20 cellular contexts compared by ENCODE assay signal in the genomic region with DNA sequence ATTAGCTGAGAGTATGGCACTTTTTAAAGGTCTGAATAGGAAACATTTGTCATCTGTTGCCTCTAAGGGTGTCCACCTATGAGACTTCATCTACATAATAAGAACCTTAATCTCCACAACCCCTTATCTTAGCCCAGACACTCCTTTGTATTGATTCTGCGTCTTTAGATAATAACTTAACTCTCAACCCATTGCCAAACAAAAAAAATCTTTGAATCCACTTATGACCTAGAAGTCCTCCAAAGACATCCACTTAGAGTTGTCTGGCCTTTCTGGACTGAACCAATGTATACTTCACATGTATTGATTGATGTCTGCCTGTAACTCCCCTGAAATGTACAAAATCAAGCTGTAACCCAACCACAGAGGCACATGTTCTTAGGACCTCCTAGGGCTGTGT.
"Had no signal": no experiment of that assay in that cellular context is flagged by ENCODE, and none has a peak within 500 bp of the region (broad histone marks: within the 10 kb centered on the region; RNA-seq: fewer than 3 reads in every experiment).

No MANE protein-coding gene starts in this region.

- DNase-seq: effector CD4-positive, alpha-beta T cell; heart left ventricle; hippocampal formation; left colon; left ventricle myocardium superior; mesenchymal stem cell; naive thymus-derived CD4-positive, alpha-beta T cell; psoas muscle; retina; right lobe of liver; stimulated activated CD4-positive, alpha-beta T cell treated with anti-CD3 and anti-CD28 coated beads, Interleukin-4, amount 100 ng/mL, for 1 hour; stimulated activated CD8-positive, alpha-beta memory T cell treated with anti-CD3 and anti-CD28 coated beads, Interleukin-4, amount 100 ng/mL, for 48 hours; tibial artery; upper lobe of right lung had no signal

- H3K9me3 ChIP-seq: heart left ventricle, neutrophil, psoas muscle, right lobe of liver, tibial artery, upper lobe of right lung, vagina had no signal

- H3K4me3 Mint-ChIP-seq: naive thymus-derived CD4-positive, alpha-beta T cell; stimulated activated memory B cell treated with anti-CD40 and anti-IgM and Interleukin-4, amounts not matched to agents 10 μg/mL and 1 μg/mL and 100 μg/mL, for 72 hours; stimulated activated naive CD8-positive, alpha-beta T cell treated with anti-CD3 and anti-CD28 coated beads, Interleukin-15, Interleukin-2, amounts not matched to agents 100 ng/mL and 50 ng/mL, for 24 hours had no signal

- H3K4me1 ChIP-seq: psoas muscle, right lobe of liver, tibial artery, vagina had no signal

- H3K27me3 ChIP-seq: heart left ventricle, neutrophil, right lobe of liver, tibial artery, upper lobe of right lung, vagina had no signal

- H3K9me3 Mint-ChIP-seq: stimulated activated memory B cell treated with anti-CD40 and anti-IgM and Interleukin-4, amounts not matched to agents 10 μg/mL and 1 μg/mL and 100 μg/mL, for 72 hours; stimulated activated naive CD8-positive, alpha-beta T cell treated with anti-CD3 and anti-CD28 coated beads, Interleukin-15, Interleukin-2, amounts not matched to agents 100 ng/mL and 50 ng/mL, for 24 hours had no signal

- H3K27ac ChIP-seq: heart left ventricle, neutrophil, psoas muscle, right lobe of liver, tibial artery, upper lobe of right lung, vagina had no signal

- H3K36me3 ChIP-seq: heart left ventricle, neutrophil, right lobe of liver, tibial artery, upper lobe of right lung, vagina had no signal

- H3K27me3 Mint-ChIP-seq: naive thymus-derived CD4-positive, alpha-beta T cell; stimulated activated memory B cell treated with anti-CD40 and anti-IgM and Interleukin-4, amounts not matched to agents 10 μg/mL and 1 μg/mL and 100 μg/mL, for 72 hours; stimulated activated naive CD8-positive, alpha-beta T cell treated with anti-CD3 and anti-CD28 coated beads, Interleukin-15, Interleukin-2, amounts not matched to agents 100 ng/mL and 50 ng/mL, for 24 hours had no signal

- H3K36me3 Mint-ChIP-seq: stimulated activated memory B cell treated with anti-CD40 and anti-IgM and Interleukin-4, amounts not matched to agents 10 μg/mL and 1 μg/mL and 100 μg/mL, for 72 hours had no signal

- ATAC-seq: esophagus mucosa; heart left ventricle; left colon; left ventricle myocardium superior; naive thymus-derived CD4-positive, alpha-beta T cell; psoas muscle; right lobe of liver; stimulated activated memory B cell treated with anti-CD40 and anti-IgM and Interleukin-4, amounts not matched to agents 10 μg/mL and 1 μg/mL and 100 μg/mL, for 72 hours; upper lobe of right lung had no signal

- H3K4me3 ChIP-seq: heart left ventricle, lung, psoas muscle, right lobe of liver, tibial artery, upper lobe of right lung, vagina had no signal

- H3K27ac Mint-ChIP-seq: stimulated activated memory B cell treated with anti-CD40 and anti-IgM and Interleukin-4, amounts not matched to agents 10 μg/mL and 1 μg/mL and 100 μg/mL, for 72 hours; stimulated activated naive CD8-positive, alpha-beta T cell treated with anti-CD3 and anti-CD28 coated beads, Interleukin-15, Interleukin-2, amounts not matched to agents 100 ng/mL and 50 ng/mL, for 24 hours had no signal
